30 cellular contexts compared by ENCODE assay signal in genomic region chr1:18516473-18516872, GRCh38. TPM values are rescaled to one million over a fixed set of nuclear protein-coding genes. Genes with fewer than 3 reads are reported as not detected.
"Had no signal": no experiment of that assay in that cellular context is flagged by ENCODE, and none has a peak within 500 bp of the region (broad histone marks: within the 10 kb centered on the region; RNA-seq: fewer than 3 reads in every experiment).

No MANE protein-coding gene starts in this region.

- H3K4me3 ChIP-seq: left ventricle myocardium inferior, lung, neural progenitor cell, ovary, sigmoid colon, spleen, suprapubic skin, thoracic aorta, tibial artery, upper lobe of right lung had no signal

- H3K36me3 ChIP-seq: left ventricle myocardium inferior, neural progenitor cell, neutrophil, ovary, sigmoid colon, spleen, suprapubic skin, thoracic aorta, tibial artery, upper lobe of right lung had no signal

- H3K27me3 ChIP-seq: neural progenitor cell, neutrophil, ovary, upper lobe of right lung had no signal

- DNase-seq: hypothalamus; immature natural killer cell; kidney; left colon; left ventricle myocardium inferior; mesendoderm; naive B cell; natural killer cell; nephron progenitor cell; ovary; retina; right cardiac atrium; sigmoid colon; small intestine; spleen; stimulated activated CD4-positive, alpha-beta T cell treated with anti-CD3 and anti-CD28 coated beads, Interleukin-4, amount 100 ng/mL, for 24 hours; stimulated activated naive CD4-positive, alpha-beta T cell; tibial artery; trophoblast cell; upper lobe of right lung had no signal

- H3K36me3 Mint-ChIP-seq: mesothelial cell of epicardium; neural progenitor cell; stimulated activated effector memory CD8-positive, alpha-beta T cell treated with anti-CD3 and anti-CD28 coated beads, Interleukin-12 subunit alpha, Interleukin-12 subunit beta, amount 100 ng/mL, for 72 hours had no signal

- H3K9me3 ChIP-seq: neutrophil had no signal

- H3K27ac Mint-ChIP-seq: immature natural killer cell; mesothelial cell of epicardium; natural killer cell; nephron progenitor cell; neural progenitor cell; progenitor cell of endocrine pancreas; stimulated activated effector memory CD8-positive, alpha-beta T cell treated with anti-CD3 and anti-CD28 coated beads, Interleukin-12 subunit alpha, Interleukin-12 subunit beta, amount 100 ng/mL, for 72 hours; stimulated activated naive CD8-positive, alpha-beta T cell treated with anti-CD3 and anti-CD28 coated beads, Interleukin-15, Interleukin-2, amounts not matched to agents 100 ng/mL and 50 ng/mL, for 24 hours had no signal

- H3K4me2 ChIP-seq: neural progenitor cell had no signal

- H2AFZ ChIP-seq: neural progenitor cell had no signal

- H3K4me1 ChIP-seq: left ventricle myocardium inferior, neural progenitor cell, sigmoid colon, spleen, suprapubic skin, tibial artery, upper lobe of right lung had no signal

- H3K27ac ChIP-seq: left ventricle myocardium inferior, neural progenitor cell, neutrophil, ovary, sigmoid colon, spleen, suprapubic skin, thoracic aorta, tibial artery, upper lobe of right lung had no signal

- H3K9ac ChIP-seq: neural progenitor cell had no signal

- ATAC-seq: left colon; natural killer cell; right cardiac atrium; stimulated activated effector memory CD8-positive, alpha-beta T cell treated with anti-CD3 and anti-CD28 coated beads, Interleukin-12 subunit alpha, Interleukin-12 subunit beta, amount 100 ng/mL, for 72 hours; upper lobe of right lung had no signal

- H3K4me1 Mint-ChIP-seq: immature natural killer cell; mesothelial cell of epicardium; naive B cell; natural killer cell; stimulated activated effector memory CD8-positive, alpha-beta T cell treated with anti-CD3 and anti-CD28 coated beads, Interleukin-12 subunit alpha, Interleukin-12 subunit beta, amount 100 ng/mL, for 72 hours had no signal

- H3K4me3 Mint-ChIP-seq: immature natural killer cell; mesothelial cell of epicardium; naive B cell; natural killer cell; nephron progenitor cell; neural progenitor cell; stimulated activated effector memory CD8-positive, alpha-beta T cell treated with anti-CD3 and anti-CD28 coated beads, Interleukin-12 subunit alpha, Interleukin-12 subunit beta, amount 100 ng/mL, for 72 hours; stimulated activated naive CD8-positive, alpha-beta T cell treated with anti-CD3 and anti-CD28 coated beads, Interleukin-15, Interleukin-2, amounts not matched to agents 100 ng/mL and 50 ng/mL, for 24 hours had no signal

RNA-seq across cellular contexts. Expression of gene KLHDC7A, which starts 35.7 kb away (rescaled TPM):
- total RNA-seq: left ventricle myocardium inferior, mononuclear cell, spleen, thoracic aorta had no signal
- polyA plus RNA-seq: immature natural killer cell, spleen had no signal
